ENCODE assay signal across 11 cellular contexts in genomic region chr15:22080227-22080626, GRCh38. TPM values are rescaled to one million over a fixed set of nuclear protein-coding genes. Genes with fewer than 3 reads are reported as not detected.
"Had no signal": no experiment of that assay in that cellular context is flagged by ENCODE, and none has a peak within 500 bp of the region (broad histone marks: within the 10 kb centered on the region; RNA-seq: fewer than 3 reads in every experiment).

A gene with protein sequence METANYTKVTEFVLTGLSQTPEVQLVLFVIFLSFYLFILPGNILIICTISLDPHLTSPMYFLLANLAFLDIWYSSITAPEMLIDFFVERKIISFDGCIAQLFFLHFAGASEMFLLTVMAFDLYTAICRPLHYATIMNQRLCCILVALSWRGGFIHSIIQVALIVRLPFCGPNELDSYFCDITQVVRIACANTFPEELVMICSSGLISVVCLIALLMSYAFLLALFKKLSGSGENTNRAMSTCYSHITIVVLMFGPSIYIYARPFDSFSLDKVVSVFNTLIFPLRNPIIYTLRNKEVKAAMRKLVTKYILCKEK (plus strand): TSS chr15:22080527. CDS start chr15:22080625, 98 bp downstream.

RNA-seq across cellular contexts. Expression of the gene that starts here (rescaled TPM):
- total RNA-seq: OCI-LY7, PC-3, PC-9, Peyer's patch, Right ventricle myocardium inferior, Right ventricle myocardium superior, RPMI7951, SJCRH30, SJSA1, SK-MEL-5 had no signal
- polyA plus RNA-seq: SK-N-SH had no signal
